In genomic region chr7:29247962-29248236, GRCh38 we compare ENCODE assay signal across 22 cellular contexts. TPM values are rescaled to one million over a fixed set of nuclear protein-coding genes. Genes with fewer than 3 reads are reported as not detected.
"Had no signal": no experiment of that assay in that cellular context is flagged by ENCODE, and none has a peak within 500 bp of the region (broad histone marks: within the 10 kb centered on the region; RNA-seq: fewer than 3 reads in every experiment).

No MANE protein-coding gene starts in this region.

- H3K4me1 ChIP-seq: gastroesophageal sphincter, transverse colon, uterus had no signal

- H3K27me3 ChIP-seq: heart left ventricle, transverse colon, uterus had no signal

- H3K4me3 Mint-ChIP-seq: activated CD8-positive, alpha-beta T cell treated with anti-CD3 and anti-CD28 coated beads, Interleukin-2, amount 10 ng/mL, durations not matched to agents 7 days and 5 days; activated T-helper 1 cell treated with anti-CD3 and anti-CD28 coated beads, Interleukin-12 subunit alpha, Interleukin-12 subunit beta, Interleukin-2, Interleukin-4 antibody, amounts not matched to agents 30 ng/mL and 10 ng/mL and 1 ng/mL, durations not matched to agents 14 hours and 24 hours and 36 hours; brain; naive thymus-derived CD4-positive, alpha-beta T cell; stimulated activated naive CD8-positive, alpha-beta T cell treated with anti-CD3 and anti-CD28 coated beads, Interleukin-15, Interleukin-2, amounts not matched to agents 100 ng/mL and 50 ng/mL, for 24 hours had no signal

- H3K27me3 Mint-ChIP-seq: brain, progenitor cell of endocrine pancreas had no signal

- ATAC-seq: activated CD8-positive, alpha-beta T cell treated with anti-CD3 and anti-CD28 coated beads, Interleukin-2, amount 10 ng/mL, durations not matched to agents 7 days and 5 days; esophagus mucosa; gastroesophageal sphincter; heart left ventricle; naive thymus-derived CD4-positive, alpha-beta T cell had no signal

- H3K36me3 Mint-ChIP-seq: brain; naive thymus-derived CD4-positive, alpha-beta T cell had no signal

- H3K27ac Mint-ChIP-seq: activated CD8-positive, alpha-beta T cell treated with anti-CD3 and anti-CD28 coated beads, Interleukin-2, amount 10 ng/mL, durations not matched to agents 7 days and 5 days; activated T-helper 1 cell treated with anti-CD3 and anti-CD28 coated beads, Interleukin-12 subunit alpha, Interleukin-12 subunit beta, Interleukin-2, Interleukin-4 antibody, amounts not matched to agents 30 ng/mL and 10 ng/mL and 1 ng/mL, durations not matched to agents 14 hours and 24 hours and 36 hours; naive thymus-derived CD4-positive, alpha-beta T cell; stimulated activated naive CD8-positive, alpha-beta T cell treated with anti-CD3 and anti-CD28 coated beads, Interleukin-15, Interleukin-2, amounts not matched to agents 100 ng/mL and 50 ng/mL, for 24 hours had no signal

- FAIRE-seq: endothelial cell of umbilical vein, keratinocyte had no signal

- H3K36me3 ChIP-seq: gastroesophageal sphincter, heart left ventricle, transverse colon, uterus had no signal

- DNase-seq: activated CD4-positive, alpha-beta T cell treated with anti-CD3 and anti-CD28 coated beads, Interleukin-2, amount 50 U/mL, for 1 hour; activated CD8-positive, alpha-beta T cell treated with anti-CD3 and anti-CD28 coated beads, Interleukin-2, amount 10 ng/mL, durations not matched to agents 7 days and 5 days; activated gamma-delta T cell; activated naive CD4-positive, alpha-beta T cell treated with anti-CD3 and anti-CD28 coated beads, Interleukin-2, amount 50 U/mL, for 16 hours; anterior cingulate cortex; caudate nucleus; effector memory CD4-positive, alpha-beta T cell; heart left ventricle; naive thymus-derived CD4-positive, alpha-beta T cell; retina; stimulated activated CD4-positive, alpha-beta T cell treated with anti-CD3 and anti-CD28 coated beads, Interleukin-4, amount 100 ng/mL, for 24 hours; transverse colon; uterus had no signal

- H3K4me3 ChIP-seq: gastroesophageal sphincter, heart left ventricle, lung, transverse colon, uterus had no signal

- H3K9me3 Mint-ChIP-seq: activated T-helper 1 cell treated with anti-CD3 and anti-CD28 coated beads, Interleukin-12 subunit alpha, Interleukin-12 subunit beta, Interleukin-2, Interleukin-4 antibody, amounts not matched to agents 30 ng/mL and 10 ng/mL and 1 ng/mL, durations not matched to agents 14 hours and 24 hours and 36 hours; brain; stimulated activated naive CD8-positive, alpha-beta T cell treated with anti-CD3 and anti-CD28 coated beads, Interleukin-15, Interleukin-2, amounts not matched to agents 100 ng/mL and 50 ng/mL, for 24 hours had no signal

- H3K9me3 ChIP-seq: gastroesophageal sphincter, heart left ventricle, transverse colon, uterus had no signal

RNA-seq across cellular contexts. Expression of gene CHN2, which starts 53.3 kb away (rescaled TPM):
- total RNA-seq: activated T-helper 1 cell treated with anti-CD3 and anti-CD28 coated beads, Interleukin-12 subunit alpha, Interleukin-12 subunit beta, Interleukin-2, Interleukin-4 antibody, amounts not matched to agents 30 ng/mL and 10 ng/mL and 1 ng/mL, durations not matched to agents 14 hours and 24 hours and 36 hours had no signal
